8 cellular contexts compared by ENCODE assay signal in genomic region chr17:75288359-75288758, GRCh38. TPM values are rescaled to one million over a fixed set of nuclear protein-coding genes. Genes with fewer than 3 reads are reported as not detected.
DNase-seq lines count a peak whose midpoint lies in the region; ATAC-seq and TF ChIP-seq lines count a peak whose summit lies in the region.

No MANE protein-coding gene starts in this region.

- TF ChIP-seq POLR2A in body of pancreas (IDR thresholded peaks at IDR 0.05): no peak
- TF ChIP-seq POLR2A in uterus (IDR thresholded peaks at IDR 0.05): no peak

- H3K27me3 ChIP-seq in right atrium auricular region (no peaks in the 10 kb centered on the region), body of pancreas (no peaks in the 10 kb centered on the region), mononuclear cell (ENCODE audit: insufficient read depth, low read length) (no peaks in the 10 kb centered on the region), uterus (no peaks in the 10 kb centered on the region)

- WGBS in body of pancreas, 2 donors: 8 to 14% methylated on average over 2 of the region's 2 CpGs

- H3K36me3 ChIP-seq in right atrium auricular region (peaks cover 14% of the 10 kb centered on the region), body of pancreas (replicated peaks in 1 of 2; ENCODE audit: insufficient read depth in 1 of 2, low read depth in 2 of 2) (no peaks in the 10 kb centered on the region), uterus (no peaks in the 10 kb centered on the region)

- TF ChIP-seq CTCF in right atrium auricular region (IDR thresholded peaks at IDR 0.05): no peak
- TF ChIP-seq CTCF in body of pancreas (IDR thresholded peaks at IDR 0.05): no peak
- TF ChIP-seq CTCF in uterus (IDR thresholded peaks at IDR 0.05): no peak

- peaks cover 0 to 7% of the 10 kb centered on the region in 2 donors for H3K4me1 ChIP-seq in right atrium auricular region
- peaks cover 14% of the 10 kb centered on the region for H3K4me1 ChIP-seq in body of pancreas
- H3K4me1 ChIP-seq in mononuclear cell (ENCODE audit: insufficient read depth, low read length): peaks cover 43% of the 10 kb centered on the region
- no peaks in the 10 kb centered on the region for H3K4me1 ChIP-seq in uterus

- ATAC-seq in body of pancreas (no peak), GM21786 (IDR thresholded peaks at IDR 0.05; ENCODE audit: unreplicated experiment) (no peak), HG03159 (IDR thresholded peaks at IDR 0.05; ENCODE audit: unreplicated experiment) (no peak), HG02938 (IDR thresholded peaks at IDR 0.05; ENCODE audit: unreplicated experiment) (no peak)

- DNase-seq in right atrium auricular region (ENCODE audit: low spot score) (no peak), cardiac septum (ENCODE audit: low spot score) (no peak), body of pancreas (no peak), uterus (no peak)

- peak overlapping the region; percentile 48 to 85 for H3K4me3 ChIP-seq in right atrium auricular region
- H3K4me3 ChIP-seq in body of pancreas: peak overlapping the region in 1 of 2 donors; percentile 75
- H3K4me3 ChIP-seq in mononuclear cell (ENCODE audit: low read length): peak overlapping the region; percentile 72
- H3K4me3 ChIP-seq in uterus: peak overlapping the region; percentile 76 to 84

- intact Hi-C loops in cardiac septum (cut with DNase I) (no loop called here), body of pancreas (cut with DNase I) (no loop called here), uterus (cut with DNase I; ENCODE audit: low total_unique reads) (loop anchor here (5.0 kb wide), 1 partner anchor 229 kb away; the partner anchor contains the start of genes CASKIN2 and TSEN54)

- peak overlapping the region; percentile 89 to 92 for H3K27ac ChIP-seq in right atrium auricular region
- H3K27ac ChIP-seq in body of pancreas: peak overlapping the region in 3 of 4 donors; percentile 59 to 98 (median 95)
- peak overlapping the region in 1 of 2 donors; percentile 97 for H3K27ac ChIP-seq in uterus

- H3K9me3 ChIP-seq in right atrium auricular region: no peaks in the 10 kb centered on the region
- no peaks in the 10 kb centered on the region for H3K9me3 ChIP-seq in body of pancreas
- no peaks in the 10 kb centered on the region for H3K9me3 ChIP-seq in mononuclear cell (ENCODE audit: low read depth, low read length)
- no peaks in the 10 kb centered on the region for H3K9me3 ChIP-seq in uterus

RNA-seq across cellular contexts. Expression of gene SLC25A19, which starts 0.9 kb away (rescaled TPM):
- total RNA-seq in right atrium auricular region (10 to 100 TPM in 1 of 2 donors, 1 to 10 TPM in 1; 8.8 to 10.2 TPM), cardiac septum (8.5 TPM), body of pancreas (1 to 10 TPM; 7.6 to 8.3 TPM), mononuclear cell (5.9 TPM), uterus (10 to 100 TPM in 2 of 4 donors, 1 to 10 TPM in 2; 4.7 to 59.9 (median 10.1) TPM)

RNA-seq across cellular contexts. Expression of gene MIF4GD, which starts 17.3 kb away (rescaled TPM):
- total RNA-seq in right atrium auricular region (10 to 100 TPM; 18.0 to 24.9 TPM), cardiac septum (18.1 TPM), body of pancreas (10 to 100 TPM; 20.5 to 26.4 TPM), mononuclear cell (19.9 TPM), uterus (10 to 100 TPM; 11.7 to 45.3 (median 25.8) TPM)

RNA-seq across cellular contexts. Expression of gene MRPS7, which starts 26.7 kb away (rescaled TPM):
- total RNA-seq in right atrium auricular region: 10 to 100 TPM; 66.7 to 74.1 TPM
- total RNA-seq in cardiac septum: 102 TPM
- 10 to 100 TPM; 13.7 to 25.4 TPM for total RNA-seq in body of pancreas
- total RNA-seq in mononuclear cell: 27.1 TPM
- 10 to 100 TPM; 13.1 to 42.1 (median 33.0) TPM for total RNA-seq in uterus

RNA-seq across cellular contexts. Expression of gene GGA3, which starts 27.0 kb away (rescaled TPM):
- total RNA-seq in right atrium auricular region: 10 to 100 TPM; 18.5 to 23.7 TPM
- total RNA-seq in cardiac septum: 24.2 TPM
- total RNA-seq in body of pancreas: 10 to 100 TPM; 13.5 to 24.1 TPM
- total RNA-seq in mononuclear cell: 36.9 TPM
- total RNA-seq in uterus: 100 to 1,000 TPM in 1 of 4 donors, 10 to 100 TPM in 2, 1 to 10 TPM in 1; 9.4 to 104 (median 40.1) TPM
